Comparison of ENCODE assay signal across 16 cellular contexts in genomic region chr14:79229383-79229875, GRCh38.
"Had no signal": no experiment of that assay in that cellular context is flagged by ENCODE, and none has a peak within 500 bp of the region (broad histone marks: within the 10 kb centered on the region; RNA-seq: fewer than 3 reads in every experiment).

No MANE protein-coding gene starts in this region.

- H3K4me3 Mint-ChIP-seq: dendritic cell treated with granulocyte-macrophage colony-stimulating factor and Interleukin-4, amounts not matched to agents 40 ng/mL and 50 ng/mL, for 4 days; stimulated activated naive B cell treated with anti-CD40 and anti-IgM and Interleukin-4, amounts not matched to agents 10 μg/mL and 1 μg/mL and 100 μg/mL, for 72 hours; T-helper 1 cell treated with Interleukin-12 subunit alpha and Interleukin-12 subunit beta and Interleukin-4 antibody, amounts not matched to agents 30 μg/mL and 1 μg/mL, for 36 hours had no signal

- H3K4me1 Mint-ChIP-seq: stimulated activated naive B cell treated with anti-CD40 and anti-IgM and Interleukin-4, amounts not matched to agents 10 μg/mL and 1 μg/mL and 100 μg/mL, for 72 hours had no signal

- H3K27ac Mint-ChIP-seq: dendritic cell treated with granulocyte-macrophage colony-stimulating factor and Interleukin-4, amounts not matched to agents 40 ng/mL and 50 ng/mL, for 4 days; stimulated activated naive B cell treated with anti-CD40 and anti-IgM and Interleukin-4, amounts not matched to agents 10 μg/mL and 1 μg/mL and 100 μg/mL, for 72 hours; T-helper 1 cell treated with Interleukin-12 subunit alpha and Interleukin-12 subunit beta and Interleukin-4 antibody, amounts not matched to agents 30 μg/mL and 1 μg/mL, for 36 hours had no signal

- H3K36me3 ChIP-seq: ascending aorta, breast epithelium, neutrophil, thyroid gland had no signal

- DNase-seq: activated naive CD4-positive, alpha-beta T cell; effector memory CD4-positive, alpha-beta T cell; foreskin fibroblast; glutamatergic neuron; hypothalamus; posterior cingulate gyrus; stimulated activated CD4-positive, alpha-beta T cell treated with anti-CD3 and anti-CD28 coated beads, Interleukin-2, amount 100 ng/mL, for 48 hours; stimulated activated naive B cell treated with anti-CD40 and anti-IgM and Interleukin-4, amounts not matched to agents 10 μg/mL and 1 μg/mL and 100 μg/mL, for 72 hours; thyroid gland had no signal

- H3K4me3 ChIP-seq: ascending aorta, breast epithelium, lung, thyroid gland had no signal

- H3K4me1 ChIP-seq: ascending aorta, breast epithelium, thyroid gland had no signal

- H3K27ac ChIP-seq: ascending aorta, breast epithelium, neutrophil, thyroid gland had no signal

- ATAC-seq: activated CD4-positive, CD25-positive, alpha-beta regulatory T cell treated with anti-CD3 and anti-CD28 coated beads, Interleukin-2, amount 50 U/mL, for 24 hours; stimulated activated naive B cell treated with anti-CD40 and anti-IgM and Interleukin-4, amounts not matched to agents 10 μg/mL and 1 μg/mL and 100 μg/mL, for 72 hours had no signal

- H3K9me3 ChIP-seq: ascending aorta, breast epithelium, neutrophil, thyroid gland had no signal

- H3K36me3 Mint-ChIP-seq: stimulated activated naive B cell treated with anti-CD40 and anti-IgM and Interleukin-4, amounts not matched to agents 10 μg/mL and 1 μg/mL and 100 μg/mL, for 72 hours had no signal

- H3K9me3 Mint-ChIP-seq: dendritic cell treated with granulocyte-macrophage colony-stimulating factor and Interleukin-4, amounts not matched to agents 40 ng/mL and 50 ng/mL, for 4 days; T-helper 1 cell treated with Interleukin-12 subunit alpha and Interleukin-12 subunit beta and Interleukin-4 antibody, amounts not matched to agents 30 μg/mL and 1 μg/mL, for 36 hours had no signal

- H3K27me3 ChIP-seq: ascending aorta, breast epithelium, neutrophil, thyroid gland had no signal
